13 cellular contexts compared by ENCODE assay signal in the genomic region with DNA sequence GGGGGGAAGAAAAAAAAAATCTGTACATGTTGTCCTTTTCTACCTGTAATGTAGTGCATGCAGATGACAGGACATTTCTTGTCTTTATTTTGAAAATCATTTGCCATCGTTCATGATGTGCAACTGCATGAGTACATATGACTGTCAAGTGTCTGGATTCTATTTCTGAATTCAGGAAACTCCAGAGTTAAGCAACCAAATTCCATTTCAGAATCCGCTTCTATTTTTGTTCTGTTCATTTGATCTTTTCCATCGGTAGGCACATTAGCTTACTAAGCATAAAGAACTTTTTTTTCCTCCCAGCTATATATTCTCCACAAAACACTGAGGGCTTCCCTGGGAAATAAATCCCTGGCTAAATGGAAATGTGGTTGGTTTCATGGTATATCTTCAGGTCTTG.
DNase-seq lines count a peak whose midpoint lies in the region; ATAC-seq and TF ChIP-seq lines count a peak whose summit lies in the region.
"Had no signal": no experiment of that assay in that cellular context is flagged by ENCODE, and none has a peak within 500 bp of the region (broad histone marks: within the 10 kb centered on the region; RNA-seq: fewer than 3 reads in every experiment).

No MANE protein-coding gene starts in this region.

- CTCF ChIA-PET in BJ (lab: Yijun Ruan, JAX) = interaction anchor here (0.7 to 2.0 kb wide), 3 partner anchors 9 to 363 kb away, joined by 4 to 14 read pairs (median 5); no protein-coding TSS in a partner anchor
- CTCF ChIA-PET in CD4-positive, alpha-beta T cell (lab: Charles Lee) = no interaction called here

- H3K4me3 Mint-ChIP-seq in CD4-positive, alpha-beta T cell = no peak overlapping the region
- H3K4me3 Mint-ChIP-seq: activated CD4-positive, alpha-beta T cell treated with anti-CD3 and anti-CD28 coated beads, Interleukin-2, amount 10 ng/mL, durations not matched to agents 7 days and 5 days had no signal

- ATAC-seq in psoas muscle (peak; percentile 75 to 86 (median 76)), HG02840 (IDR thresholded peaks at IDR 0.05; ENCODE audit: low FRiP score, unreplicated experiment) (no peak), HG02610 (IDR thresholded peaks at IDR 0.05; ENCODE audit: unreplicated experiment) (no peak)
- ATAC-seq in CD4-positive, alpha-beta T cell (ENCODE audit: poor library complexity) = no peak

- no peaks in the 10 kb centered on the region for H3K36me3 ChIP-seq in BJ (ENCODE audit: control insufficient read depth, insufficient read depth, low read length)
- no peaks in the 10 kb centered on the region for H3K36me3 ChIP-seq in ascending aorta
- no peaks in the 10 kb centered on the region for H3K36me3 ChIP-seq in psoas muscle (ENCODE audit: insufficient read depth in 1 of 2, low read depth in 1 of 2)
- H3K36me3 ChIP-seq: BE2C had no signal

- H3K4me3 ChIP-seq in BJ (ENCODE audit: low read depth, low read length) = no peak overlapping the region
- H3K4me3 ChIP-seq in ascending aorta = no peak overlapping the region
- no peak overlapping the region for H3K4me3 ChIP-seq in foreskin fibroblast (ENCODE audit: low read depth in 1 of 2, low read length in 2 of 2)
- peak overlapping the region; percentile 50 for H3K4me3 ChIP-seq in psoas muscle

- no peaks in the 10 kb centered on the region for H3K4me1 Mint-ChIP-seq in CD4-positive, alpha-beta T cell (ENCODE audit: low read depth)
- H3K4me1 Mint-ChIP-seq: activated CD4-positive, alpha-beta T cell treated with anti-CD3 and anti-CD28 coated beads, Interleukin-2, amount 10 ng/mL, durations not matched to agents 7 days and 5 days had no signal

- DNase-seq in BJ (ENCODE audit: low read depth) (peak; percentile 35), ascending aorta (ENCODE audit: low spot score in 2 of 2) (no peak), foreskin fibroblast (peak; percentile 63 to 77), psoas muscle (no peak), T-helper 2 cell (no peak)
- DNase-seq in CD4-positive, alpha-beta T cell = no peak
- DNase-seq: activated CD4-positive, alpha-beta T cell treated with anti-CD3 and anti-CD28 coated beads, Interleukin-2, amount 10 ng/mL, durations not matched to agents 7 days and 5 days; activated naive CD4-positive, alpha-beta T cell treated with anti-CD3 and anti-CD28 coated beads, Interleukin-2, amount 50 U/mL, for 16 hours; NCI-H524; retina had no signal

- intact Hi-C loops in ascending aorta (cut with DNase I) (loop anchor here (5.0 kb wide), 2 partner anchors 55 to 80 kb away; no protein-coding TSS in a partner anchor), psoas muscle (cut with DNase I) (loop anchor here in 1 of 2 donors (10.0 kb wide), 1 partner anchor 362 kb away; a partner anchor contains a TSS)
- intact Hi-C loops in CD4-positive, alpha-beta T cell (cut with DNase I, micrococcal nuclease) = no loop called here

- 9 to 14% (median 12%) methylated on average over 3 of the region's 3 CpGs for WGBS in psoas muscle, 3 donors

- no peak for TF ChIP-seq CTCF in BJ (IDR thresholded peaks at IDR 0.05; ENCODE audit: insufficient read depth, low read depth, low read length)
- TF ChIP-seq CTCF in ascending aorta (IDR thresholded peaks at IDR 0.05) = no peak
- no peak for TF ChIP-seq CTCF in foreskin fibroblast (IDR thresholded peaks at IDR 0.05; ENCODE audit: low read depth, low read length)
- no peak for TF ChIP-seq CTCF in psoas muscle (IDR thresholded peaks at IDR 0.05)
- TF ChIP-seq CTCF in CD4-positive, alpha-beta T cell (IDR thresholded peaks at IDR 0.05) = no peak

- no peak overlapping the region for H3K27ac Mint-ChIP-seq in CD4-positive, alpha-beta T cell
- H3K27ac Mint-ChIP-seq: activated CD4-positive, alpha-beta T cell treated with anti-CD3 and anti-CD28 coated beads, Interleukin-2, amount 10 ng/mL, durations not matched to agents 7 days and 5 days had no signal

- H3K4me1 ChIP-seq in ascending aorta (peaks cover 0 to 49% of the 10 kb centered on the region in 2 donors), psoas muscle (peaks cover 66% of the 10 kb centered on the region)
- H3K4me1 ChIP-seq: BE2C had no signal

- H3K27ac ChIP-seq in ascending aorta = peak overlapping the region; percentile 70 to 72
- peak overlapping the region; percentile 90 for H3K27ac ChIP-seq in psoas muscle
- H3K27ac ChIP-seq in CD4-positive, alpha-beta T cell (ENCODE audit: low read depth, low read length) = no peak overlapping the region

- H3K27me3 Mint-ChIP-seq in CD4-positive, alpha-beta T cell = peaks cover 9% of the 10 kb centered on the region
- H3K27me3 Mint-ChIP-seq: activated CD4-positive, alpha-beta T cell treated with anti-CD3 and anti-CD28 coated beads, Interleukin-2, amount 10 ng/mL, durations not matched to agents 7 days and 5 days had no signal

- H3K9me3 Mint-ChIP-seq in CD4-positive, alpha-beta T cell = no peaks in the 10 kb centered on the region
- H3K9me3 Mint-ChIP-seq: activated CD4-positive, alpha-beta T cell treated with anti-CD3 and anti-CD28 coated beads, Interleukin-2, amount 10 ng/mL, durations not matched to agents 7 days and 5 days had no signal

- POLR2A ChIA-PET in BJ (lab: Charles Lee) = interaction anchor here (0.6 kb wide), 1 partner anchor 13 kb away, joined by 3 read pairs; no protein-coding TSS in a partner anchor
- POLR2A ChIA-PET in CD4-positive, alpha-beta T cell (lab: Charles Lee) = no interaction called here

- no peaks in the 10 kb centered on the region for H3K36me3 Mint-ChIP-seq in CD4-positive, alpha-beta T cell (ENCODE audit: low read depth)

- no peaks in the 10 kb centered on the region for H3K9me3 ChIP-seq in ascending aorta
- H3K9me3 ChIP-seq in psoas muscle = no peaks in the 10 kb centered on the region
- H3K9me3 ChIP-seq in CD4-positive, alpha-beta T cell (ENCODE audit: control insufficient read depth, low read length) = no peaks in the 10 kb centered on the region
- H3K9me3 ChIP-seq: BE2C had no signal

- no peaks in the 10 kb centered on the region for H3K27me3 ChIP-seq in BJ (ENCODE audit: control insufficient read depth, insufficient read depth, low read length)
- no peaks in the 10 kb centered on the region for H3K27me3 ChIP-seq in ascending aorta
- H3K27me3 ChIP-seq in psoas muscle (ENCODE audit: insufficient read depth in 3 of 3, low read length in 2 of 3) = no peaks in the 10 kb centered on the region
- no peaks in the 10 kb centered on the region for H3K27me3 ChIP-seq in CD4-positive, alpha-beta T cell (ENCODE audit: control insufficient read depth, insufficient read depth, low read length)
- H3K27me3 ChIP-seq: BE2C had no signal

Comparison
In these comparisons a context has a peak if more than half of its experiments do, and no peak if none do; other contexts are left out.
1. DNase-seq: peak in BJ (single experiment) and foreskin fibroblast (2 of 2); none in ascending aorta (0 of 2), psoas muscle (0 of 2), CD4-positive, alpha-beta T cell (0 of 10) and T-helper 2 cell (0 of 5).
2. ATAC-seq: peak in psoas muscle (4 of 4); none in CD4-positive, alpha-beta T cell (single experiment), HG02840 (single experiment) and HG02610 (single experiment).